In genomic region chr16:1481906-1482835, GRCh38 we compare ENCODE assay signal across 1 cellular context.
TF ChIP-seq lines count a peak whose summit lies in the region.

No MANE protein-coding gene starts in this region.

TF ChIP-seq in K562, 482 proteins besides CTCF, POLR2A, EP300 and RAD21:
- peak; percentile 26; the same call in 1 of the 2 replicates for TF ChIP-seq FOSL1 (tag; conservative IDR thresholded peaks at IDR 0.05)
- 0 out of 2 replicates have a peak, but pooled peaks have one; percentile 7 for TF ChIP-seq ATF3 (IDR thresholded peaks at IDR 0.05)
- TF ChIP-seq ATF3 (CRISPR knock-in tag; conservative IDR thresholded peaks at IDR 0.05): no peak
- TF ChIP-seq ZBTB7A (IDR thresholded peaks at IDR 0.05; ENCODE audit: borderline replicate concordance, control insufficient read depth, low read depth, low read length): 0 out of 2 replicates have a peak, but pooled peaks have one; percentile 17
- TF ChIP-seq SNAPC5 (CRISPR knock-in tag; IDR thresholded peaks at IDR 0.05): no peak
